Comparison of ENCODE assay signal across 23 cellular contexts in genomic region chr13:111594606-111595005, GRCh38.
DNase-seq lines count a peak whose midpoint lies in the region; ATAC-seq, FAIRE-seq and TF ChIP-seq lines count a peak whose summit lies in the region.
"Had no signal": no experiment of that assay in that cellular context is flagged by ENCODE, and none has a peak within 500 bp of the region (broad histone marks: within the 10 kb centered on the region; RNA-seq: fewer than 3 reads in every experiment).

No MANE protein-coding gene starts in this region.

- no peak for DNase-seq in activated naive CD8-positive, alpha-beta T cell treated with anti-CD3 and anti-CD28 coated beads, Interleukin-2, amount 50 U/mL, for 24 hours
- no peak for DNase-seq in activated naive CD8-positive, alpha-beta T cell treated with anti-CD3 and anti-CD28 coated beads for 36 hours
- DNase-seq in kidney (peak; percentile 32), osteocyte (ENCODE audit: extremely low spot score, unreplicated experiment) (peak; percentile 48), GM19238 (ENCODE audit: insufficient read length, low spot score) (no peak), left lobe of liver (ENCODE audit: low spot score) (no peak), kidney tubule cell (ENCODE audit: low spot score) (no peak)
- DNase-seq: Caco-2; CD4-positive, CD25-positive, alpha-beta regulatory T cell; CD8-positive, alpha-beta T cell; DMS153; DND-41; GM23248 had no signal

- peaks cover 7% of the 10 kb centered on the region for H3K9me3 Mint-ChIP-seq in activated naive CD8-positive, alpha-beta T cell treated with anti-CD3 and anti-CD28 coated beads, Interleukin-2, amount 50 U/mL, for 24 hours
- H3K9me3 Mint-ChIP-seq in activated naive CD8-positive, alpha-beta T cell treated with anti-CD3 and anti-CD28 coated beads for 36 hours = peaks cover 4% of the 10 kb centered on the region
- H3K9me3 Mint-ChIP-seq in osteocyte (ENCODE audit: unreplicated experiment) = peaks cover 3% of the 10 kb centered on the region
- H3K9me3 Mint-ChIP-seq: CD8-positive, alpha-beta T cell had no signal

- H3K4me3 Mint-ChIP-seq in activated naive CD8-positive, alpha-beta T cell treated with anti-CD3 and anti-CD28 coated beads, Interleukin-2, amount 50 U/mL, for 24 hours = no peak overlapping the region
- H3K4me3 Mint-ChIP-seq in activated naive CD8-positive, alpha-beta T cell treated with anti-CD3 and anti-CD28 coated beads for 36 hours = no peak overlapping the region
- H3K4me3 Mint-ChIP-seq in osteocyte (ENCODE audit: unreplicated experiment) = no peak overlapping the region
- H3K4me3 Mint-ChIP-seq: B cell; CD4-positive, CD25-positive, alpha-beta regulatory T cell; CD8-positive, alpha-beta T cell had no signal

- H3K36me3 ChIP-seq in kidney (ENCODE audit: control insufficient read depth in 1 of 2, insufficient read depth in 2 of 2, low read length in 2 of 2) = no peaks in the 10 kb centered on the region
- H3K36me3 ChIP-seq: BLaER1, HAP-1 had no signal

- no peak overlapping the region for H3K27ac Mint-ChIP-seq in activated naive CD8-positive, alpha-beta T cell treated with anti-CD3 and anti-CD28 coated beads, Interleukin-2, amount 50 U/mL, for 24 hours
- H3K27ac Mint-ChIP-seq in activated naive CD8-positive, alpha-beta T cell treated with anti-CD3 and anti-CD28 coated beads for 36 hours = no peak overlapping the region
- H3K27ac Mint-ChIP-seq in osteocyte (ENCODE audit: unreplicated experiment) = no peak overlapping the region
- H3K27ac Mint-ChIP-seq: B cell; CD4-positive, CD25-positive, alpha-beta regulatory T cell; CD8-positive, alpha-beta T cell had no signal

- H3K4me3 ChIP-seq in kidney (ENCODE audit: low read length in 2 of 2) = no peak overlapping the region
- H3K4me3 ChIP-seq: BLaER1, GM23248, HAP-1 had no signal

- no peaks in the 10 kb centered on the region for H3K36me3 Mint-ChIP-seq in activated naive CD8-positive, alpha-beta T cell treated with anti-CD3 and anti-CD28 coated beads, Interleukin-2, amount 50 U/mL, for 24 hours (ENCODE audit: low read depth)
- peaks cover 1% of the 10 kb centered on the region for H3K36me3 Mint-ChIP-seq in activated naive CD8-positive, alpha-beta T cell treated with anti-CD3 and anti-CD28 coated beads for 36 hours
- H3K36me3 Mint-ChIP-seq in osteocyte (ENCODE audit: unreplicated experiment) = no peaks in the 10 kb centered on the region
- H3K36me3 Mint-ChIP-seq: CD4-positive, CD25-positive, alpha-beta regulatory T cell; CD8-positive, alpha-beta T cell had no signal

- H3K4me1 ChIP-seq in kidney (ENCODE audit: control insufficient read depth in 1 of 2, insufficient read depth in 1 of 2, low read depth in 1 of 2, low read length in 2 of 2) = no peaks in the 10 kb centered on the region
- H3K4me1 ChIP-seq: Caco-2, HAP-1 had no signal

- no peaks in the 10 kb centered on the region for H3K9me3 ChIP-seq in kidney (ENCODE audit: control insufficient read depth in 1 of 2, low read length in 2 of 2)
- H3K9me3 ChIP-seq: BLaER1, Caco-2, HAP-1 had no signal

- no peak for TF ChIP-seq CTCF in kidney (IDR thresholded peaks at IDR 0.05; ENCODE audit: borderline replicate concordance, extremely low read depth, insufficient read depth)
- no peak for TF ChIP-seq CTCF in osteocyte (IDR thresholded peaks at IDR 0.05)

- FAIRE-seq in kidney (lab: Jason Lieb, UNC) = no peak
- FAIRE-seq: A204.1, G401.6, GM12892, GM19239, H54 had no signal

- ATAC-seq in activated naive CD8-positive, alpha-beta T cell treated with anti-CD3 and anti-CD28 coated beads, Interleukin-2, amount 50 U/mL, for 24 hours = peak; percentile 20
- no peak for ATAC-seq in left lobe of liver
- ATAC-seq: CD8-positive, alpha-beta T cell had no signal

- no peak overlapping the region for H3K9ac ChIP-seq in kidney (ENCODE audit: low read length in 2 of 2)
- H3K9ac ChIP-seq: BLaER1, GM23248 had no signal

- no peaks in the 10 kb centered on the region for H3K4me1 Mint-ChIP-seq in activated naive CD8-positive, alpha-beta T cell treated with anti-CD3 and anti-CD28 coated beads, Interleukin-2, amount 50 U/mL, for 24 hours
- H3K4me1 Mint-ChIP-seq in activated naive CD8-positive, alpha-beta T cell treated with anti-CD3 and anti-CD28 coated beads for 36 hours = no peaks in the 10 kb centered on the region
- H3K4me1 Mint-ChIP-seq in osteocyte (ENCODE audit: unreplicated experiment) = no peaks in the 10 kb centered on the region
- H3K4me1 Mint-ChIP-seq: B cell had no signal

- intact Hi-C loops in kidney (cut with DNase I) = no loop called here

- no peak overlapping the region for H3K27ac ChIP-seq in kidney (ENCODE audit: low read depth in 2 of 2, low read length in 2 of 2)
- H3K27ac ChIP-seq: 22Rv1, BLaER1, C4-2B, GM23248 had no signal

- no peaks in the 10 kb centered on the region for H3K27me3 Mint-ChIP-seq in activated naive CD8-positive, alpha-beta T cell treated with anti-CD3 and anti-CD28 coated beads, Interleukin-2, amount 50 U/mL, for 24 hours
- H3K27me3 Mint-ChIP-seq in activated naive CD8-positive, alpha-beta T cell treated with anti-CD3 and anti-CD28 coated beads for 36 hours = no peaks in the 10 kb centered on the region
- H3K27me3 Mint-ChIP-seq in osteocyte (ENCODE audit: unreplicated experiment) = no peaks in the 10 kb centered on the region
- H3K27me3 Mint-ChIP-seq: B cell; CD4-positive, CD25-positive, alpha-beta regulatory T cell had no signal

Comparison
In these comparisons a context has a peak if more than half of its experiments do, and no peak if none do; other contexts are left out.
1. DNase-seq: peak in kidney (single experiment) and osteocyte (single experiment); none in activated naive CD8-positive, alpha-beta T cell treated with anti-CD3 and anti-CD28 coated beads, Interleukin-2, amount 50 U/mL, for 24 hours (single experiment), activated naive CD8-positive, alpha-beta T cell treated with anti-CD3 and anti-CD28 coated beads for 36 hours (single experiment), GM19238 (single experiment), left lobe of liver (single experiment) and kidney tubule cell (single experiment).